Comparison of ENCODE assay signal across 1 cellular context in genomic region chr3:69051796-69052566, GRCh38.
TF ChIP-seq lines count a peak whose summit lies in the region.

TMF1 (minus strand) TSS chr3:69052333; CDS start chr3:69052086, 247 bp downstream.

TF ChIP-seq in HepG2, 621 proteins besides CTCF, POLR2A, EP300 and RAD21 (continued from another document and continues in another):
- TF ChIP-seq GLMP (CRISPR knock-in tag; IDR thresholded peaks at IDR 0.05; ENCODE audit: borderline replicate concordance) (no peak), HOXD1 (CRISPR knock-in tag; IDR thresholded peaks at IDR 0.05) (no peak), REL (CRISPR knock-in tag; conservative IDR thresholded peaks at IDR 0.05) (no peak), DDIT3 (CRISPR knock-in tag; IDR thresholded peaks at IDR 0.05) (no peak), TOE1 (CRISPR knock-in tag; IDR thresholded peaks at IDR 0.05) (no peak), ZNF143 (CRISPR knock-in tag; IDR thresholded peaks at IDR 0.05) (no peak), ZNF597 (CRISPR knock-in tag; IDR thresholded peaks at IDR 0.05) (no peak), FOXK1 (CRISPR knock-in tag; IDR thresholded peaks at IDR 0.05; ENCODE audit: borderline replicate concordance, low read depth) (peak; percentile 79; the same call in 1 of the 2 replicates), ZNF547 (CRISPR knock-in tag; IDR thresholded peaks at IDR 0.05) (no peak; the same call in 1 of the 2 replicates), PLRG1 (conservative IDR thresholded peaks at IDR 0.05) (no peak), TBX2 (CRISPR knock-in tag; IDR thresholded peaks at IDR 0.05; ENCODE audit: borderline replicate concordance) (no peak; the same call in none of the 2 replicates), CHD2 (IDR thresholded peaks at IDR 0.05; ENCODE audit: low read depth, low read length) (peak; percentile 83), PRDM15 (CRISPR knock-in tag; IDR thresholded peaks at IDR 0.05) (no peak), ETV5 (CRISPR knock-in tag; IDR thresholded peaks at IDR 0.05; ENCODE audit: borderline replicate concordance) (peak; percentile 44; the same call in 1 of the 2 replicates), ARID4A (CRISPR knock-in tag; IDR thresholded peaks at IDR 0.05; ENCODE audit: borderline replicate concordance) (peak; percentile 90), ADNP (CRISPR knock-in tag; IDR thresholded peaks at IDR 0.05) (no peak), ZEB1 (IDR thresholded peaks at IDR 0.05; ENCODE audit: insufficient replicate concordance, low read depth) (no peak), MEIS2 (CRISPR knock-in tag; IDR thresholded peaks at IDR 0.05) (no peak), SMAD9 (CRISPR knock-in tag; IDR thresholded peaks at IDR 0.05) (no peak), ZNF772 (CRISPR knock-in tag; IDR thresholded peaks at IDR 0.05) (peak; percentile 77), ZBTB7A (CRISPR knock-in tag; IDR thresholded peaks at IDR 0.05) (no peak), NKX3-1 (CRISPR knock-in tag; IDR thresholded peaks at IDR 0.05) (no peak), ZNF704 (CRISPR knock-in tag; IDR thresholded peaks at IDR 0.05; ENCODE audit: borderline replicate concordance) (no peak), NFKBIZ (CRISPR knock-in tag; IDR thresholded peaks at IDR 0.05) (0 out of 2 replicates have a peak, but pooled peaks have one; percentile 40), DNMT1 (CRISPR knock-in tag; IDR thresholded peaks at IDR 0.05) (no peak), ZNF556 (CRISPR knock-in tag; IDR thresholded peaks at IDR 0.05; ENCODE audit: borderline replicate concordance) (no peak), EHMT2 (IDR thresholded peaks at IDR 0.05; ENCODE audit: borderline replicate concordance, low read depth, low read length) (no peak), CSRNP1 (CRISPR knock-in tag; IDR thresholded peaks at IDR 0.05) (0 out of 2 replicates have a peak, but pooled peaks have one; percentile 56), IKZF5 (CRISPR knock-in tag; IDR thresholded peaks at IDR 0.05) (peak; percentile 63; the same call in 1 of the 2 replicates), RNF2 (conservative IDR thresholded peaks at IDR 0.05; ENCODE audit: low read depth) (no peak), CBX5 (CRISPR knock-in tag; IDR thresholded peaks at IDR 0.05; ENCODE audit: borderline replicate concordance) (no peak), ZNF207 (IDR thresholded peaks at IDR 0.05; ENCODE audit: borderline replicate concordance) (no peak), NFE2L1 (CRISPR knock-in tag; IDR thresholded peaks at IDR 0.05; ENCODE audit: borderline replicate concordance) (no peak), ZBED4 (CRISPR knock-in tag; IDR thresholded peaks at IDR 0.05; ENCODE audit: borderline replicate concordance) (no peak), CC2D1A (CRISPR knock-in tag; IDR thresholded peaks at IDR 0.05) (no peak), CENPBD1 (CRISPR knock-in tag; IDR thresholded peaks at IDR 0.05; ENCODE audit: borderline replicate concordance, low read depth) (no peak), XRCC5 (optimal IDR thresholded peaks at IDR 0.05; ENCODE audit: low read length) (no peak), ZNF564 (CRISPR knock-in tag; IDR thresholded peaks at IDR 0.05) (no peak), POGK (CRISPR knock-in tag; conservative IDR thresholded peaks at IDR 0.05) (no peak; the same call in 1 of the 2 replicates), SNAPC2 (CRISPR knock-in tag; IDR thresholded peaks at IDR 0.05) (no peak)
